In genomic region chr5:180739271-180739670, GRCh38 we compare ENCODE assay signal across 18 cellular contexts. TPM values are rescaled to one million over a fixed set of nuclear protein-coding genes. Genes with fewer than 3 reads are reported as not detected.
"Had no signal": no experiment of that assay in that cellular context is flagged by ENCODE, and none has a peak within 500 bp of the region (broad histone marks: within the 10 kb centered on the region; RNA-seq: fewer than 3 reads in every experiment).

No MANE protein-coding gene starts in this region.

- H3K36me3 ChIP-seq: cardiac muscle cell had no signal

- DNase-seq: activated CD4-positive, alpha-beta T cell treated with anti-CD3 and anti-CD28 coated beads for 1 hour; activated CD4-positive, alpha-beta T cell treated with anti-CD3 and anti-CD28 coated beads, Interleukin-2, amount 50 U/mL, for 4 hours; activated naive CD4-positive, alpha-beta T cell treated with Interleukin-2 at 50 U/mL for 16 hours; activated T-cell treated with anti-CD3 and anti-CD28 coated beads for 4 hours; aorta; foreskin melanocyte; head of caudate nucleus; immature natural killer cell; naive B cell; stimulated activated CD4-positive, alpha-beta T cell treated with anti-CD3 and anti-CD28 coated beads, Interleukin-2, amount 100 ng/mL, for 48 hours; T-helper 9 cell had no signal

- H3K9ac ChIP-seq: parathyroid adenoma had no signal

- H3K27ac ChIP-seq: cardiac muscle cell, parathyroid adenoma had no signal

- H3K4me1 ChIP-seq: parathyroid adenoma had no signal

- H3K4me3 ChIP-seq: cardiac muscle cell had no signal

- H2AFZ ChIP-seq: parathyroid adenoma had no signal

- ATAC-seq: activated T-helper 17 cell treated with anti-CD3 and anti-CD28 coated beads, Interleukin-2, amount 50 U/mL, for 72 hours; esophagus mucosa had no signal

- H3K27me3 ChIP-seq: cardiac muscle cell had no signal

RNA-seq across cellular contexts. Expression of gene OR2Y1, which starts 0.6 kb away (rescaled TPM):
- total RNA-seq: activated T-helper 17 cell treated with anti-CD3 and anti-CD28 coated beads, Interleukin-2, amount 50 U/mL, for 72 hours; aorta; cardiac muscle cell; esophagus mucosa; lung microvascular endothelial cell; urinary bladder had no signal
- polyA plus RNA-seq: aorta, cardiac muscle cell, immature natural killer cell, thymus, urinary bladder had no signal
